ENCODE assay signal across 26 cellular contexts in genomic region chr5:164341056-164341619, GRCh38.
DNase-seq lines count a peak whose midpoint lies in the region; ATAC-seq and TF ChIP-seq lines count a peak whose summit lies in the region.
"Had no signal": no experiment of that assay in that cellular context is flagged by ENCODE, and none has a peak within 500 bp of the region (broad histone marks: within the 10 kb centered on the region; RNA-seq: fewer than 3 reads in every experiment).

No MANE protein-coding gene starts in this region.

- H3F3A ChIP-seq in GM23338 (replicated peaks; ENCODE audit: low read depth) (no peaks in the 10 kb centered on the region), neural cell (ENCODE audit: insufficient read depth, low read length, poor library complexity, severe bottlenecking) (no peaks in the 10 kb centered on the region)

- H2AFZ ChIP-seq in GM23338 (no peak overlapping the region), neural cell (ENCODE audit: low read depth, low read length) (no peak overlapping the region)

- H3K9me2 ChIP-seq in GM23338 (ENCODE audit: insufficient read depth) = no peaks in the 10 kb centered on the region
- no peaks in the 10 kb centered on the region for H3K9me2 ChIP-seq in neural cell (ENCODE audit: insufficient read depth, low read length)

- H3K27me3 ChIP-seq in GM23338 (ENCODE audit: insufficient read depth) (no peaks in the 10 kb centered on the region), neural cell (ENCODE audit: insufficient read depth, low read depth, low read length) (no peaks in the 10 kb centered on the region), WERI-Rb-1 (ENCODE audit: insufficient read depth, low read depth, severe bottlenecking) (no peaks in the 10 kb centered on the region)
- H3K27me3 ChIP-seq: colonic mucosa, gastrocnemius medialis, MG63, suprapubic skin had no signal

- H3K4me1 ChIP-seq in GM23338 (ENCODE audit: insufficient read depth) = no peaks in the 10 kb centered on the region
- H3K4me1 ChIP-seq: colonic mucosa, gastrocnemius medialis, suprapubic skin had no signal

- ATAC-seq in GM23338 (no peak), HG03025 (IDR thresholded peaks at IDR 0.05; ENCODE audit: low FRiP score, unreplicated experiment) (no peak)
- ATAC-seq: activated T-cell treated with anti-CD3 and anti-CD28 coated beads, Interleukin-2, amount 50 U/mL, for 72 hours; gastrocnemius medialis; left colon; PC-3; Right ventricle myocardium inferior; stimulated activated naive B cell treated with anti-CD40 and anti-IgM and Interleukin-4, amounts not matched to agents 10 μg/mL and 1 μg/mL and 100 μg/mL, for 72 hours had no signal

- H3K9me3 Mint-ChIP-seq in GM23338 = no peaks in the 10 kb centered on the region
- H3K9me3 Mint-ChIP-seq: stimulated activated naive B cell treated with anti-CD40 and anti-IgM and Interleukin-4, amounts not matched to agents 10 μg/mL and 1 μg/mL and 100 μg/mL, for 72 hours had no signal

- H3K79me2 ChIP-seq in GM23338 (replicated peaks; ENCODE audit: insufficient read depth) (no peaks in the 10 kb centered on the region), neural cell (replicated peaks; ENCODE audit: insufficient read depth, low read length) (no peaks in the 10 kb centered on the region)

- no peaks in the 10 kb centered on the region for H3K9me3 ChIP-seq in neural cell (ENCODE audit: low read length)
- no peaks in the 10 kb centered on the region for H3K9me3 ChIP-seq in WERI-Rb-1 (ENCODE audit: severe bottlenecking)
- H3K9me3 ChIP-seq: colonic mucosa, gastrocnemius medialis, MG63, suprapubic skin had no signal

- H3K27ac ChIP-seq in GM23338 (ENCODE audit: low read depth) = no peak overlapping the region
- no peak overlapping the region for H3K27ac ChIP-seq in neural cell (ENCODE audit: low read length)
- no peak overlapping the region for H3K27ac ChIP-seq in WERI-Rb-1
- H3K27ac ChIP-seq: colonic mucosa, gastrocnemius medialis, suprapubic skin, VCaP had no signal

- H4K20me1 ChIP-seq in GM23338 (replicated peaks; ENCODE audit: insufficient read depth) (no peaks in the 10 kb centered on the region), neural cell (ENCODE audit: insufficient read depth) (no peaks in the 10 kb centered on the region)

- no peak overlapping the region for H3K4me3 Mint-ChIP-seq in GM23338
- H3K4me3 Mint-ChIP-seq: activated T-cell treated with anti-CD3 and anti-CD28 coated beads, Interleukin-2, amount 50 U/mL, for 72 hours; stimulated activated naive B cell treated with anti-CD40 and anti-IgM and Interleukin-4, amounts not matched to agents 10 μg/mL and 1 μg/mL and 100 μg/mL, for 72 hours; T-helper 2 cell treated with Interferon-gamma antibody and Interleukin-4, amounts not matched to agents 5 μg/mL and 100 μg/mL, for 36 hours had no signal

- peaks cover 2% of the 10 kb centered on the region for H3K27me3 Mint-ChIP-seq in GM23338 (ENCODE audit: insufficient read depth, low read depth, poor library complexity)
- H3K27me3 Mint-ChIP-seq: stimulated activated naive B cell treated with anti-CD40 and anti-IgM and Interleukin-4, amounts not matched to agents 10 μg/mL and 1 μg/mL and 100 μg/mL, for 72 hours had no signal

- peak; percentile 20 for DNase-seq in GM23338 (ENCODE audit: low spot score)
- DNase-seq in NCI-H2227 treated with DMSO at 0.1 percent for 48 hours (lab: John Stamatoyannopoulos, UW) = peak; percentile 16
- DNase-seq in choroid plexus epithelial cell (ENCODE audit: low read depth) = peak; percentile 26
- DNase-seq in WERI-Rb-1 = no peak
- no peak for DNase-seq in activated T-cell treated with anti-CD3 and anti-CD28 coated beads, Interleukin-2, amount 50 U/mL, for 1 hour
- DNase-seq: activated CD4-positive, alpha-beta T cell treated with anti-CD3 and anti-CD28 coated beads, Interleukin-2, amount 50 U/mL, for 1 hour; activated naive CD4-positive, alpha-beta T cell treated with anti-CD3 and anti-CD28 coated beads, Interleukin-2, amount 50 U/mL, for 16 hours; activated T-cell treated with anti-CD3 and anti-CD28 coated beads, Interleukin-2, amount 50 U/mL, for 72 hours; amygdala; colonic mucosa; effector CD8-positive, alpha-beta T cell; gastrocnemius medialis; left colon; mammary epithelial cell; MG63; NCI-H1105 treated with DMSO at 0.1 percent for 48 hours; NCI-H446 treated with DMSO at 0.1 percent for 48 hours; PC-3; stimulated activated CD4-positive, alpha-beta T cell treated with anti-CD3 and anti-CD28 coated beads, Interleukin-15, amount 100 ng/mL, for 24 hours; stimulated activated naive B cell treated with anti-CD40 and anti-IgM and Interleukin-4, amounts not matched to agents 10 μg/mL and 1 μg/mL and 100 μg/mL, for 72 hours had no signal

- no peaks in the 10 kb centered on the region for H3K4me1 Mint-ChIP-seq in GM23338
- H3K4me1 Mint-ChIP-seq: stimulated activated naive B cell treated with anti-CD40 and anti-IgM and Interleukin-4, amounts not matched to agents 10 μg/mL and 1 μg/mL and 100 μg/mL, for 72 hours had no signal

- H3K4me3 ChIP-seq in GM23338 (no peak overlapping the region), choroid plexus epithelial cell (ENCODE audit: low read depth, low read length) (no peak overlapping the region), neural cell (ENCODE audit: low read length) (no peak overlapping the region), WERI-Rb-1 (ENCODE audit: low read depth, low read length) (no peak overlapping the region)
- H3K4me3 ChIP-seq: colonic mucosa, gastrocnemius medialis, MG63, suprapubic skin had no signal

- H3K36me3 ChIP-seq in GM23338 (ENCODE audit: insufficient read depth) = no peaks in the 10 kb centered on the region
- no peaks in the 10 kb centered on the region for H3K36me3 ChIP-seq in neural cell (ENCODE audit: insufficient read depth, low read length)
- no peaks in the 10 kb centered on the region for H3K36me3 ChIP-seq in WERI-Rb-1
- H3K36me3 ChIP-seq: colonic mucosa, gastrocnemius medialis, suprapubic skin had no signal

- H3K9ac ChIP-seq in neural cell (ENCODE audit: low read length) = no peak overlapping the region

- no peaks in the 10 kb centered on the region for H3K36me3 Mint-ChIP-seq in GM23338 (ENCODE audit: low read depth)
- H3K36me3 Mint-ChIP-seq: stimulated activated naive B cell treated with anti-CD40 and anti-IgM and Interleukin-4, amounts not matched to agents 10 μg/mL and 1 μg/mL and 100 μg/mL, for 72 hours had no signal

- no peak for TF ChIP-seq RAD21 in neural cell (conservative IDR thresholded peaks at IDR 0.05)

- H3K27ac Mint-ChIP-seq in GM23338 = no peak overlapping the region
- H3K27ac Mint-ChIP-seq: activated T-cell treated with anti-CD3 and anti-CD28 coated beads, Interleukin-2, amount 50 U/mL, for 72 hours; stimulated activated naive B cell treated with anti-CD40 and anti-IgM and Interleukin-4, amounts not matched to agents 10 μg/mL and 1 μg/mL and 100 μg/mL, for 72 hours; T-helper 2 cell treated with Interferon-gamma antibody and Interleukin-4, amounts not matched to agents 5 μg/mL and 100 μg/mL, for 36 hours had no signal

- H3K4me2 ChIP-seq in GM23338 (no peak overlapping the region), neural cell (ENCODE audit: low read length) (no peak overlapping the region)

- TF ChIP-seq CTCF in GM23338 (conservative IDR thresholded peaks at IDR 0.05; ENCODE audit: low read depth in 2 of 2) = peak in 1 of 2 experiments; percentile 21; a peak in 1 of 4 replicates
- peak; percentile 24 for TF ChIP-seq CTCF in choroid plexus epithelial cell (conservative IDR thresholded peaks at IDR 0.05; ENCODE audit: low read depth, low read length)
- peak; percentile 39 for TF ChIP-seq CTCF in neural cell (IDR thresholded peaks at IDR 0.05; ENCODE audit: poor library complexity, severe bottlenecking)
- TF ChIP-seq CTCF in WERI-Rb-1 (IDR thresholded peaks at IDR 0.05; ENCODE audit: low read depth, low read length) = no peak

- no peak for TF ChIP-seq EP300 in neural cell (conservative IDR thresholded peaks at IDR 0.05; ENCODE audit: poor library complexity, severe bottlenecking)

TF ChIP-seq in GM23338, 12 proteins besides CTCF, POLR2A, EP300 and RAD21:
- no peak for TF ChIP-seq EZH2 (IDR thresholded peaks at IDR 0.05; ENCODE audit: low read depth, unreplicated experiment)

TF ChIP-seq in neural cell, 6 proteins besides CTCF, POLR2A, EP300 and RAD21:
- TF ChIP-seq EZH2 (IDR thresholded peaks at IDR 0.05; ENCODE audit: borderline replicate concordance, insufficient read depth, low read length, poor library complexity, severe bottlenecking) (no peak), MXI1 (conservative IDR thresholded peaks at IDR 0.05; ENCODE audit: poor library complexity, severe bottlenecking) (no peak), SMC3 (conservative IDR thresholded peaks at IDR 0.05; ENCODE audit: poor library complexity) (no peak), POLR2AphosphoS5 (IDR thresholded peaks at IDR 0.05) (no peak), TAF1 (IDR thresholded peaks at IDR 0.05; ENCODE audit: low read depth) (no peak), REST (IDR thresholded peaks at IDR 0.05; ENCODE audit: borderline replicate concordance) (no peak)
TF ChIP-seq in neural cell: peak in this region for 0.

Comparison
In these comparisons a context has a peak if more than half of its experiments do, and no peak if none do; other contexts are left out.
1. DNase-seq: peak in GM23338 (single experiment), NCI-H2227 treated with DMSO at 0.1 percent for 48 hours (single experiment) and choroid plexus epithelial cell (single experiment); none in WERI-Rb-1 (single experiment) and activated T-cell treated with anti-CD3 and anti-CD28 coated beads, Interleukin-2, amount 50 U/mL, for 1 hour (single experiment).